In genomic region chr17:79796570-79797491, GRCh38 we compare ENCODE assay signal across 1 cellular context.
TF ChIP-seq lines count a peak whose summit lies in the region.

Gene CBX8, minus strand, starts transcription at chr17:79797077. Its CDS starts 79 bp downstream, at chr17:79796998.

TF ChIP-seq in K562, 482 proteins besides CTCF, POLR2A, EP300 and RAD21 (continued from another document and continues in another):
- TF ChIP-seq YY1 (IDR thresholded peaks at IDR 0.05; ENCODE audit: borderline replicate concordance in 1 of 3, control insufficient read depth in 1 of 3, extremely low read depth in 1 of 3, insufficient read depth in 3 of 3, insufficient read length in 1 of 3, insufficient replicate concordance in 2 of 3, low read depth in 1 of 3, low read length in 2 of 3): peak in 1 of 3 experiments; percentile 25
- TF ChIP-seq HEY1 (CRISPR knock-in tag; IDR thresholded peaks at IDR 0.05; ENCODE audit: borderline replicate concordance): no peak
- no peak for TF ChIP-seq MED1 (CRISPR knock-in tag; IDR thresholded peaks at IDR 0.05; ENCODE audit: borderline replicate concordance)
- TF ChIP-seq ZNF586 (CRISPR knock-in tag; conservative IDR thresholded peaks at IDR 0.05): no peak
- TF ChIP-seq MIER1 (IDR thresholded peaks at IDR 0.05; ENCODE audit: low read depth): no peak
- TF ChIP-seq PTRF (tag; IDR thresholded peaks at IDR 0.05): no peak
- TF ChIP-seq, protein P1, sequence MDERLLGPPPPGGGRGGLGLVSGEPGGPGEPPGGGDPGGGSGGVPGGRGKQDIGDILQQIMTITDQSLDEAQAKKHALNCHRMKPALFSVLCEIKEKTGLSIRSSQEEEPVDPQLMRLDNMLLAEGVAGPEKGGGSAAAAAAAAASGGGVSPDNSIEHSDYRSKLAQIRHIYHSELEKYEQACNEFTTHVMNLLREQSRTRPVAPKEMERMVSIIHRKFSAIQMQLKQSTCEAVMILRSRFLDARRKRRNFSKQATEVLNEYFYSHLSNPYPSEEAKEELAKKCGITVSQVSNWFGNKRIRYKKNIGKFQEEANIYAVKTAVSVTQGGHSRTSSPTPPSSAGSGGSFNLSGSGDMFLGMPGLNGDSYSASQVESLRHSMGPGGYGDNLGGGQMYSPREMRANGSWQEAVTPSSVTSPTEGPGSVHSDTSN (CRISPR knock-in tag; IDR thresholded peaks at IDR 0.05; ENCODE audit: low read depth): peak; percentile 63
- TF ChIP-seq, protein P1 (tag; conservative IDR thresholded peaks at IDR 0.05; ENCODE audit: low read depth): peak; percentile 85
- no peak for TF ChIP-seq SIX5 (IDR thresholded peaks at IDR 0.05; ENCODE audit: borderline replicate concordance in 1 of 2, insufficient read depth in 1 of 2, low read depth in 1 of 2, low read length in 2 of 2)
- TF ChIP-seq HOXB6 (CRISPR knock-in tag; IDR thresholded peaks at IDR 0.05; ENCODE audit: borderline replicate concordance): no peak
- no peak for TF ChIP-seq ESRRA (IDR thresholded peaks at IDR 0.05; ENCODE audit: borderline replicate concordance, low read depth)
- TF ChIP-seq SNIP1 (IDR thresholded peaks at IDR 0.05; ENCODE audit: low read depth): no peak
- no peak for TF ChIP-seq TFE3 (CRISPR knock-in tag; IDR thresholded peaks at IDR 0.05)
- no peak for TF ChIP-seq ZNF436 (CRISPR knock-in tag; IDR thresholded peaks at IDR 0.05)
- TF ChIP-seq, protein P2, sequence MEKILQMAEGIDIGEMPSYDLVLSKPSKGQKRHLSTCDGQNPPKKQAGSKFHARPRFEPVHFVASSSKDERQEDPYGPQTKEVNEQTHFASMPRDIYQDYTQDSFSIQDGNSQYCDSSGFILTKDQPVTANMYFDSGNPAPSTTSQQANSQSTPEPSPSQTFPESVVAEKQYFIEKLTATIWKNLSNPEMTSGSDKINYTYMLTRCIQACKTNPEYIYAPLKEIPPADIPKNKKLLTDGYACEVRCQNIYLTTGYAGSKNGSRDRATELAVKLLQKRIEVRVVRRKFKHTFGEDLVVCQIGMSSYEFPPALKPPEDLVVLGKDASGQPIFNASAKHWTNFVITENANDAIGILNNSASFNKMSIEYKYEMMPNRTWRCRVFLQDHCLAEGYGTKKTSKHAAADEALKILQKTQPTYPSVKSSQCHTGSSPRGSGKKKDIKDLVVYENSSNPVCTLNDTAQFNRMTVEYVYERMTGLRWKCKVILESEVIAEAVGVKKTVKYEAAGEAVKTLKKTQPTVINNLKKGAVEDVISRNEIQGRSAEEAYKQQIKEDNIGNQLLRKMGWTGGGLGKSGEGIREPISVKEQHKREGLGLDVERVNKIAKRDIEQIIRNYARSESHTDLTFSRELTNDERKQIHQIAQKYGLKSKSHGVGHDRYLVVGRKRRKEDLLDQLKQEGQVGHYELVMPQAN (IDR thresholded peaks at IDR 0.05; ENCODE audit: borderline replicate concordance): no peak
- TF ChIP-seq SAFB2 (IDR thresholded peaks at IDR 0.05; ENCODE audit: borderline replicate concordance, low read depth, low read length, severe bottlenecking): no peak
- TF ChIP-seq DMBX1 (CRISPR knock-in tag; IDR thresholded peaks at IDR 0.05; ENCODE audit: borderline replicate concordance): 0 out of 2 replicates have a peak, but pooled peaks have one; percentile 24
- TF ChIP-seq HNRNPK (IDR thresholded peaks at IDR 0.05; ENCODE audit: low read depth, low read length, poor library complexity, severe bottlenecking): no peak
- no peak for TF ChIP-seq ZNF282 (CRISPR knock-in tag; IDR thresholded peaks at IDR 0.05)
- no peak for TF ChIP-seq RNF219 (CRISPR knock-in tag; IDR thresholded peaks at IDR 0.05)
- TF ChIP-seq ZNF121 (CRISPR knock-in tag; conservative IDR thresholded peaks at IDR 0.05): no peak
- no peak for TF ChIP-seq DIDO1 (tag; IDR thresholded peaks at IDR 0.05; ENCODE audit: low read depth)
- no peak for TF ChIP-seq MLX (CRISPR knock-in tag; conservative IDR thresholded peaks at IDR 0.05)
- no peak for TF ChIP-seq OTX1 (CRISPR knock-in tag; IDR thresholded peaks at IDR 0.05)
- TF ChIP-seq ZNF217 (CRISPR knock-in tag; IDR thresholded peaks at IDR 0.05): no peak
- no peak for TF ChIP-seq IRF2 (CRISPR knock-in tag; IDR thresholded peaks at IDR 0.05)
- no peak for TF ChIP-seq STAT6 (CRISPR knock-in tag; IDR thresholded peaks at IDR 0.05)
- no peak for TF ChIP-seq SMAD3 (CRISPR knock-in tag; conservative IDR thresholded peaks at IDR 0.05)
- no peak for TF ChIP-seq CBX5 (IDR thresholded peaks at IDR 0.05; ENCODE audit: borderline replicate concordance, low read depth)
- TF ChIP-seq, protein P3, sequence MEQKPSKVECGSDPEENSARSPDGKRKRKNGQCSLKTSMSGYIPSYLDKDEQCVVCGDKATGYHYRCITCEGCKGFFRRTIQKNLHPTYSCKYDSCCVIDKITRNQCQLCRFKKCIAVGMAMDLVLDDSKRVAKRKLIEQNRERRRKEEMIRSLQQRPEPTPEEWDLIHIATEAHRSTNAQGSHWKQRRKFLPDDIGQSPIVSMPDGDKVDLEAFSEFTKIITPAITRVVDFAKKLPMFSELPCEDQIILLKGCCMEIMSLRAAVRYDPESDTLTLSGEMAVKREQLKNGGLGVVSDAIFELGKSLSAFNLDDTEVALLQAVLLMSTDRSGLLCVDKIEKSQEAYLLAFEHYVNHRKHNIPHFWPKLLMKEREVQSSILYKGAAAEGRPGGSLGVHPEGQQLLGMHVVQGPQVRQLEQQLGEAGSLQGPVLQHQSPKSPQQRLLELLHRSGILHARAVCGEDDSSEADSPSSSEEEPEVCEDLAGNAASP (IDR thresholded peaks at IDR 0.05): no peak
- TF ChIP-seq, protein P4, sequence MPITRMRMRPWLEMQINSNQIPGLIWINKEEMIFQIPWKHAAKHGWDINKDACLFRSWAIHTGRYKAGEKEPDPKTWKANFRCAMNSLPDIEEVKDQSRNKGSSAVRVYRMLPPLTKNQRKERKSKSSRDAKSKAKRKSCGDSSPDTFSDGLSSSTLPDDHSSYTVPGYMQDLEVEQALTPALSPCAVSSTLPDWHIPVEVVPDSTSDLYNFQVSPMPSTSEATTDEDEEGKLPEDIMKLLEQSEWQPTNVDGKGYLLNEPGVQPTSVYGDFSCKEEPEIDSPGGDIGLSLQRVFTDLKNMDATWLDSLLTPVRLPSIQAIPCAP (CRISPR knock-in tag; IDR thresholded peaks at IDR 0.05; ENCODE audit: borderline replicate concordance): no peak
- no peak for TF ChIP-seq ZNF239 (CRISPR knock-in tag; IDR thresholded peaks at IDR 0.05)
- TF ChIP-seq GABPA (tag; conservative IDR thresholded peaks at IDR 0.05; ENCODE audit: low read depth): peak; percentile 98
- no peak for TF ChIP-seq ZNF274 (IDR thresholded peaks at IDR 0.05; ENCODE audit: borderline replicate concordance, low read depth, low read length)
- TF ChIP-seq ZMIZ1 (IDR thresholded peaks at IDR 0.05; ENCODE audit: low read depth in 2 of 2, low read length in 2 of 2): no peak
- no peak for TF ChIP-seq DACH1 (IDR thresholded peaks at IDR 0.05; ENCODE audit: partially characterized antibody)
- peak; percentile 95 for TF ChIP-seq FOXJ2 (tag; IDR thresholded peaks at IDR 0.05)
- no peak for TF ChIP-seq HINFP (tag; conservative IDR thresholded peaks at IDR 0.05; ENCODE audit: low read depth)
- TF ChIP-seq, protein P5, sequence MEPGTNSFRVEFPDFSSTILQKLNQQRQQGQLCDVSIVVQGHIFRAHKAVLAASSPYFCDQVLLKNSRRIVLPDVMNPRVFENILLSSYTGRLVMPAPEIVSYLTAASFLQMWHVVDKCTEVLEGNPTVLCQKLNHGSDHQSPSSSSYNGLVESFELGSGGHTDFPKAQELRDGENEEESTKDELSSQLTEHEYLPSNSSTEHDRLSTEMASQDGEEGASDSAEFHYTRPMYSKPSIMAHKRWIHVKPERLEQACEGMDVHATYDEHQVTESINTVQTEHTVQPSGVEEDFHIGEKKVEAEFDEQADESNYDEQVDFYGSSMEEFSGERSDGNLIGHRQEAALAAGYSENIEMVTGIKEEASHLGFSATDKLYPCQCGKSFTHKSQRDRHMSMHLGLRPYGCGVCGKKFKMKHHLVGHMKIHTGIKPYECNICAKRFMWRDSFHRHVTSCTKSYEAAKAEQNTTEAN (CRISPR knock-in tag; IDR thresholded peaks at IDR 0.05): no peak
